In genomic region chr19:57506163-57506562, GRCh38 we compare ENCODE assay signal across 1 cellular context.
TF ChIP-seq lines count a peak whose summit lies in the region.

No MANE protein-coding gene starts in this region.

TF ChIP-seq in A549, 52 proteins besides CTCF, POLR2A, EP300 and RAD21 (continued from another document):
- TF ChIP-seq E2F6 (IDR thresholded peaks at IDR 0.05; ENCODE audit: borderline replicate concordance, low read depth) (no peak), ZSCAN20 (CRISPR knock-in tag; IDR thresholded peaks at IDR 0.05) (no peak)
TF ChIP-seq in A549: peak in this region for 0.
